In genomic region chr13:31250435-31250834, GRCh38 we compare ENCODE assay signal across 28 cellular contexts.
"Had no signal": no experiment of that assay in that cellular context is flagged by ENCODE, and none has a peak within 500 bp of the region (broad histone marks: within the 10 kb centered on the region; RNA-seq: fewer than 3 reads in every experiment).

No MANE protein-coding gene starts in this region.

- DNase-seq: activated B cell treated with CpG ODN at 0.5 μM for 24 hours; activated CD4-positive, alpha-beta memory T cell treated with anti-CD3 and anti-CD28 coated beads for 36 hours; activated CD4-positive, alpha-beta T cell treated with anti-CD3 and anti-CD28 coated beads for 4 hours; activated CD4-positive, alpha-beta T cell treated with anti-CD3 and anti-CD28 coated beads, Interleukin-2, amount 50 U/mL, for 1 hour; activated CD4-positive, CD25-positive, alpha-beta regulatory T cell treated with anti-CD3 and anti-CD28 coated beads, Interleukin-2, amount 50 U/mL, for 72 hours; activated CD8-positive, alpha-beta memory T cell treated with anti-CD3 and anti-CD28 coated beads, Interleukin-2, amount 50 U/mL, for 4 hours; activated effector memory CD4-positive, alpha-beta T cell treated with Interleukin-2 at 50 U/mL for 16 hours; activated naive CD4-positive, alpha-beta T cell treated with anti-CD3 and anti-CD28 coated beads, Interleukin-2, amount 10 ng/mL, durations not matched to agents 7 days and 5 days; activated naive CD8-positive, alpha-beta T cell treated with anti-CD3 and anti-CD28 coated beads, Interleukin-2, amount 50 U/mL, for 24 hours; activated T-cell treated with anti-CD3 and anti-CD28 coated beads for 4 hours; activated T-cell treated with anti-CD3 and anti-CD28 coated beads, Interleukin-2, amount 50 U/mL, for 48 hours; anterior cingulate cortex; NCI-H1092 treated with DMSO at 0.1 percent for 48 hours; NCI-H1417; NCI-H146; NCI-H187; NCI-H2029 treated with DMSO at 0.1 percent for 48 hours; NCI-H2107; NCI-H2171; NCI-H510A; NCI-H526; NCI-H82; NK-92 treated with Interleukin-12 subunit alpha and Interleukin-12 subunit beta, amount 100 ng/mL, for 24 hours; PC-9; Right ventricle myocardium superior; T1000 had no signal

- ATAC-seq: activated naive CD8-positive, alpha-beta T cell treated with anti-CD3 and anti-CD28 coated beads, Interleukin-2, amount 50 U/mL, for 24 hours had no signal

- H3K27ac ChIP-seq: KMS-11, PC-9, VCaP had no signal

- H3K9ac ChIP-seq: KMS-11 had no signal

- H3K4me3 ChIP-seq: PC-9 had no signal
